Comparison of ENCODE assay signal across 12 cellular contexts in genomic region chr11:5691963-5692358, GRCh38. TPM values are rescaled to one million over a fixed set of nuclear protein-coding genes. Genes with fewer than 3 reads are reported as not detected.
DNase-seq lines count a peak whose midpoint lies in the region; ATAC-seq and TF ChIP-seq lines count a peak whose summit lies in the region.
"Had no signal": no experiment of that assay in that cellular context is flagged by ENCODE, and none has a peak within 500 bp of the region (broad histone marks: within the 10 kb centered on the region; RNA-seq: fewer than 3 reads in every experiment).

No MANE protein-coding gene starts in this region.

- DNase-seq in left ventricle myocardium inferior, result no peak
- DNase-seq in Right ventricle myocardium inferior (ENCODE audit: missing footprints), result no peak
- DNase-seq in activated B cell treated with CpG ODN at 0.5 μM for 24 hours, result no peak
- no peak for DNase-seq in lower lobe of right lung
- DNase-seq in vagina (ENCODE audit: extremely low spot score in 2 of 2), result no peak
- no peak for DNase-seq in NCI-H187 treated with DMSO at 0.1 percent for 48 hours (lab: John Stamatoyannopoulos, UW)
- no peak for DNase-seq in HuH-7 (ENCODE audit: low spot score)
- DNase-seq: HCEC 1CT, kidney glomerular epithelial cell had no signal

- ATAC-seq in Right ventricle myocardium inferior (no peak), activated B cell treated with CpG ODN at 0.5 μM for 24 hours (ENCODE audit: low read depth) (no peak), lower lobe of right lung (no peak), GM19463 (IDR thresholded peaks at IDR 0.05; ENCODE audit: unreplicated experiment) (no peak)

- no peaks in the 10 kb centered on the region for H3K9me3 Mint-ChIP-seq in activated B cell treated with CpG ODN at 0.5 μM for 24 hours

- TF ChIP-seq POLR2A in vagina (IDR thresholded peaks at IDR 0.05), result no peak

- H3K27ac Mint-ChIP-seq in activated B cell treated with CpG ODN at 0.5 μM for 24 hours, result peak overlapping the region; percentile 94

- H3K27me3 ChIP-seq in left ventricle myocardium inferior (ENCODE audit: low read depth) (no peaks in the 10 kb centered on the region), lower lobe of right lung (ENCODE audit: low read depth) (no peaks in the 10 kb centered on the region), vagina (no peaks in the 10 kb centered on the region)

- H3K4me1 ChIP-seq in left ventricle myocardium inferior (peaks cover 43% of the 10 kb centered on the region), lower lobe of right lung (peaks cover 47% of the 10 kb centered on the region), vagina (peaks cover 44% of the 10 kb centered on the region)

- peak overlapping the region; percentile 65 for H3K4me3 ChIP-seq in left ventricle myocardium inferior
- H3K4me3 ChIP-seq in lower lobe of right lung, result peak overlapping the region; percentile 64
- H3K4me3 ChIP-seq in vagina, result peak overlapping the region in 1 of 2 donors; percentile 40

- TF ChIP-seq CTCF in left ventricle myocardium inferior (IDR thresholded peaks at IDR 0.05; ENCODE audit: borderline replicate concordance) (no peak), activated B cell treated with CpG ODN at 0.5 μM for 24 hours (IDR thresholded peaks at IDR 0.05) (no peak), lower lobe of right lung (IDR thresholded peaks at IDR 0.05) (no peak), vagina (IDR thresholded peaks at IDR 0.05) (no peak)

- POLR2A ChIA-PET in activated B cell treated with CpG ODN at 0.5 μM for 24 hours (lab: Charles Lee), result interaction anchor here (0.6 to 4.7 kb wide), 3 partner anchors 9 to 926 kb away, joined by 3 to 60 read pairs (median 5); partner anchors contain the start of gene TPP1

- intact Hi-C loops in left ventricle myocardium inferior (cut with micrococcal nuclease) (no loop called here), Right ventricle myocardium inferior (cut with DNase I) (no loop called here), activated B cell treated with CpG ODN at 0.5 μM for 24 hours (cut with micrococcal nuclease) (loop anchor here (1.0 to 10.0 kb wide), 2 partner anchors 60 to 1087 kb away; partner anchors contain the start of gene TRIM68), lower lobe of right lung (cut with DNase I) (no loop called here), vagina (cut with DNase I) (no loop called here)

- peaks cover 10% of the 10 kb centered on the region for H3K36me3 ChIP-seq in left ventricle myocardium inferior
- H3K36me3 ChIP-seq in lower lobe of right lung, result peaks cover 20% of the 10 kb centered on the region
- peaks cover 0 to 9% of the 10 kb centered on the region in 2 donors for H3K36me3 ChIP-seq in vagina

- CTCF ChIA-PET in activated B cell treated with CpG ODN at 0.5 μM for 24 hours (lab: Charles Lee), result interaction anchor here (0.5 kb wide), 1 partner anchor 43 kb away, joined by 3 read pairs; no protein-coding TSS in a partner anchor

- H3K27me3 Mint-ChIP-seq in activated B cell treated with CpG ODN at 0.5 μM for 24 hours, result no peaks in the 10 kb centered on the region

- H3K27ac ChIP-seq in left ventricle myocardium inferior (replicated peaks) (peak overlapping the region; percentile 90), lower lobe of right lung (peak overlapping the region; percentile 94), vagina (peak overlapping the region; percentile 75)
- H3K27ac ChIP-seq: C4-2B had no signal

- H3K9me3 ChIP-seq in left ventricle myocardium inferior (replicated peaks) (no peaks in the 10 kb centered on the region), lower lobe of right lung (no peaks in the 10 kb centered on the region), vagina (no peaks in the 10 kb centered on the region)

- peaks cover 71% of the 10 kb centered on the region for H3K4me1 Mint-ChIP-seq in activated B cell treated with CpG ODN at 0.5 μM for 24 hours

- H3K4me3 Mint-ChIP-seq in activated B cell treated with CpG ODN at 0.5 μM for 24 hours, result peak overlapping the region; percentile 96

- H3K36me3 Mint-ChIP-seq in activated B cell treated with CpG ODN at 0.5 μM for 24 hours (ENCODE audit: low read depth), result peaks cover 62% of the 10 kb centered on the region

RNA-seq across cellular contexts. Expression of gene TRIM22, which starts 2.4 kb away (rescaled TPM):
- total RNA-seq in left ventricle myocardium inferior (16.6 TPM), Right ventricle myocardium inferior (22.4 TPM), activated B cell treated with CpG ODN at 0.5 μM for 24 hours (244 and 255 TPM in 2 replicates), lower lobe of right lung (224 TPM), vagina (32.7 TPM)

RNA-seq across cellular contexts. Expression of gene TRIM5, which starts 7.1 kb away (rescaled TPM):
- total RNA-seq in left ventricle myocardium inferior (8.4 TPM), Right ventricle myocardium inferior (9.8 TPM), activated B cell treated with CpG ODN at 0.5 μM for 24 hours (34.3 and 36.3 TPM in 2 replicates), lower lobe of right lung (37.1 TPM), vagina (20.4 TPM)

RNA-seq across cellular contexts. Expression of gene OR56B1, which starts 44.3 kb away (rescaled TPM):
- total RNA-seq in left ventricle myocardium inferior (not detected), Right ventricle myocardium inferior (not detected), activated B cell treated with CpG ODN at 0.5 μM for 24 hours (0.64 and 0.84 TPM in 2 replicates), lower lobe of right lung (not detected), vagina (not detected)
- total RNA-seq: activated CD8-positive, alpha-beta memory T cell treated with anti-CD3 and anti-CD28 coated beads for 36 hours had no signal
